ENCODE assay signal across 8 cellular contexts in genomic region chr6:151239603-151240035, GRCh38. TPM values are rescaled to one million over a fixed set of nuclear protein-coding genes. Genes with fewer than 3 reads are reported as not detected.
DNase-seq lines count a peak whose midpoint lies in the region; FAIRE-seq and TF ChIP-seq lines count a peak whose summit lies in the region.

Gene AKAP12 (plus strand): TSS chr6:151239967. CDS start chr6:151240563, 596 bp downstream.

- H3K79me2 ChIP-seq in H9 (ENCODE audit: insufficient read depth, low read length) (peaks cover 6% of the 10 kb centered on the region; the same call in 1 of the 2 replicates), osteoblast (ENCODE audit: insufficient read depth, low read length) (peaks cover 7% of the 10 kb centered on the region), OCI-LY7 (ENCODE audit: insufficient read depth, low read depth, low read length) (no peaks in the 10 kb centered on the region)

- H2AFZ ChIP-seq in H9 (ENCODE audit: low read length) (peak within 1 kb of the TSS; percentile 41), osteoblast (ENCODE audit: low read length) (peak within 1 kb of the TSS; percentile 85), OCI-LY7 (ENCODE audit: low read length) (no peak within 1 kb of the TSS)

- H3K9me3 ChIP-seq in H9 (ENCODE audit: control insufficient read depth, low read depth, low read length) (no peaks in the 10 kb centered on the region), osteoblast (ENCODE audit: low read depth, low read length) (no peaks in the 10 kb centered on the region), OCI-LY7 (ENCODE audit: low read length) (no peaks in the 10 kb centered on the region)

- H4K20me1 ChIP-seq in H9 (ENCODE audit: control insufficient read depth, insufficient read depth, insufficient read length) (no peaks in the 10 kb centered on the region), osteoblast (ENCODE audit: insufficient read depth, low read length) (no peaks in the 10 kb centered on the region), OCI-LY7 (ENCODE audit: insufficient read depth, low read length) (no peaks in the 10 kb centered on the region)

- FAIRE-seq in GM12892 (lab: Jason Lieb, UNC) = no peak

- peak within 1 kb of the TSS; percentile 94 for H2BK20ac ChIP-seq in H9 (ENCODE audit: low read depth, low read length, poor library complexity, severe bottlenecking)

- no peaks in the 10 kb centered on the region for H3K9me2 ChIP-seq in OCI-LY7 (ENCODE audit: insufficient read depth, low read length)

- no peaks in the 10 kb centered on the region for H3K36me3 ChIP-seq in osteoblast (ENCODE audit: insufficient read depth, low read length)
- H3K36me3 ChIP-seq in OCI-LY7 (ENCODE audit: insufficient read depth, low read length) = no peaks in the 10 kb centered on the region

- no TSS peak for BruUV-seq in OCI-LY7 (replicated peaks; lab: Mats Ljungman, UMichigan)

- H3K9ac ChIP-seq in H9 (ENCODE audit: extremely low read depth, insufficient read length, low read length) = peak within 1 kb of the TSS; percentile 83

- H3K14ac ChIP-seq in H9 (ENCODE audit: insufficient read depth, low read length) = peak within 1 kb of the TSS; percentile 97

- H2BK5ac ChIP-seq in H9 (ENCODE audit: insufficient read length, low read length) = no peak within 1 kb of the TSS

- no peak for TF ChIP-seq CTCF in H9 (conservative IDR thresholded peaks at IDR 0.05)
- no peak for TF ChIP-seq CTCF in osteoblast (IDR thresholded peaks at IDR 0.05; ENCODE audit: extremely low read depth, low read depth, low read length)
- TF ChIP-seq CTCF in OCI-LY7 (conservative IDR thresholded peaks at IDR 0.05; ENCODE audit: low read length) = no peak

- peak; percentile 74 for DNase-seq in H9
- DNase-seq in activated T-helper 1 cell treated with anti-CD3 and anti-CD28 coated beads, Interleukin-12 subunit alpha, Interleukin-12 subunit beta, Interleukin-2, Interleukin-4 antibody, amounts not matched to agents 30 ng/mL and 10 ng/mL and 1 ng/mL, durations not matched to agents 14 hours and 24 hours and 36 hours (ENCODE audit: low spot score) = no peak
- DNase-seq in head of caudate nucleus = peak; percentile 35 to 90 (median 69)
- no peak for DNase-seq in osteoblast (ENCODE audit: insufficient read length, low spot score, missing footprints)
- DNase-seq in GM12892 (ENCODE audit: insufficient read length) = no peak
- no peak for DNase-seq in NCI-H187 (lab: John Stamatoyannopoulos, UW)
- no peak for DNase-seq in OCI-LY7 (ENCODE audit: low spot score)
- no peak for DNase-seq in NCI-H510A (lab: John Stamatoyannopoulos, UW)

- H3K18ac ChIP-seq in H9 (ENCODE audit: insufficient read length, low read depth, low read length) = peak within 1 kb of the TSS; percentile 96

- no peak within 1 kb of the TSS for H4K8ac ChIP-seq in H9 (replicated peaks; ENCODE audit: insufficient read length, low read depth, low read length)

- H3K79me1 ChIP-seq in H9 (ENCODE audit: insufficient read depth, low read depth, low read length, poor library complexity, severe bottlenecking) = no peaks in the 10 kb centered on the region

- H3K27ac Mint-ChIP-seq in H9 = peak within 1 kb of the TSS; percentile 94 to 97 (median 95); a peak in 6 of 7 replicates
- no peak within 1 kb of the TSS for H3K27ac Mint-ChIP-seq in activated T-helper 1 cell treated with anti-CD3 and anti-CD28 coated beads, Interleukin-12 subunit alpha, Interleukin-12 subunit beta, Interleukin-2, Interleukin-4 antibody, amounts not matched to agents 30 ng/mL and 10 ng/mL and 1 ng/mL, durations not matched to agents 14 hours and 24 hours and 36 hours

- no peak within 1 kb of the TSS for H2AK5ac ChIP-seq in H9 (ENCODE audit: insufficient read length, low read length)

- no peak within 1 kb of the TSS for H3K56ac ChIP-seq in H9 (ENCODE audit: insufficient read length, low read depth, low read length)

- no peak within 1 kb of the TSS for H3T11ph ChIP-seq in H9 (ENCODE audit: low read length)

- peaks cover 28% of the 10 kb centered on the region for H3K27me3 Mint-ChIP-seq in H9 (ENCODE audit: low read depth)
- peaks cover 60% of the 10 kb centered on the region for H3K27me3 Mint-ChIP-seq in activated T-helper 1 cell treated with anti-CD3 and anti-CD28 coated beads, Interleukin-12 subunit alpha, Interleukin-12 subunit beta, Interleukin-2, Interleukin-4 antibody, amounts not matched to agents 30 ng/mL and 10 ng/mL and 1 ng/mL, durations not matched to agents 14 hours and 24 hours and 36 hours (ENCODE audit: insufficient read depth)

- H3K27ac ChIP-seq in H9 (ENCODE audit: insufficient read length, low read depth, low read length) = peak within 1 kb of the TSS; percentile 21
- H3K27ac ChIP-seq in osteoblast (ENCODE audit: low read depth, low read length) = peak within 1 kb of the TSS; percentile 1
- H3K27ac ChIP-seq in OCI-LY7 (ENCODE audit: low read depth, low read length, poor library complexity, severe bottlenecking) = no peak within 1 kb of the TSS

- H3K4me1 ChIP-seq in H9 (ENCODE audit: insufficient read depth, low read length) (no peaks in the 10 kb centered on the region; the same call in 1 of the 2 replicates), osteoblast (ENCODE audit: insufficient read depth, low read length) (no peaks in the 10 kb centered on the region), OCI-LY7 (ENCODE audit: insufficient read depth, low read length, poor library complexity, severe bottlenecking) (no peaks in the 10 kb centered on the region)

- H3K9me3 Mint-ChIP-seq in H9 = no peaks in the 10 kb centered on the region; a peak in 1 of 5 replicates
- H3K9me3 Mint-ChIP-seq in activated T-helper 1 cell treated with anti-CD3 and anti-CD28 coated beads, Interleukin-12 subunit alpha, Interleukin-12 subunit beta, Interleukin-2, Interleukin-4 antibody, amounts not matched to agents 30 ng/mL and 10 ng/mL and 1 ng/mL, durations not matched to agents 14 hours and 24 hours and 36 hours = no peaks in the 10 kb centered on the region

- peaks cover 26 to 28% of the 10 kb centered on the region in 2 experiments for H3K4me1 Mint-ChIP-seq in H9
- no peaks in the 10 kb centered on the region for H3K4me1 Mint-ChIP-seq in activated T-helper 1 cell treated with anti-CD3 and anti-CD28 coated beads, Interleukin-12 subunit alpha, Interleukin-12 subunit beta, Interleukin-2, Interleukin-4 antibody, amounts not matched to agents 30 ng/mL and 10 ng/mL and 1 ng/mL, durations not matched to agents 14 hours and 24 hours and 36 hours (ENCODE audit: low read depth)

- POLR2A ChIA-PET in OCI-LY7 (lab: Charles Lee) = interaction anchor here (0.8 kb wide), 1 partner anchor 11 kb away, joined by 3 read pairs; no protein-coding TSS in a partner anchor

- CTCF ChIA-PET in OCI-LY7 (lab: Charles Lee; ENCODE audit: unreplicated experiment) = no interaction called here

- H4K5ac ChIP-seq in H9 (ENCODE audit: insufficient read length, low read depth, low read length) = no peak within 1 kb of the TSS

- H3K4me3 Mint-ChIP-seq in H9 = peak within 1 kb of the TSS; percentile 85 to 95
- peak within 1 kb of the TSS; percentile 85 for H3K4me3 Mint-ChIP-seq in activated T-helper 1 cell treated with anti-CD3 and anti-CD28 coated beads, Interleukin-12 subunit alpha, Interleukin-12 subunit beta, Interleukin-2, Interleukin-4 antibody, amounts not matched to agents 30 ng/mL and 10 ng/mL and 1 ng/mL, durations not matched to agents 14 hours and 24 hours and 36 hours

- H3K23me2 ChIP-seq in H9 (ENCODE audit: insufficient read length, low read depth, low read length, poor library complexity, severe bottlenecking) = peaks cover 18% of the 10 kb centered on the region

- H2BK15ac ChIP-seq in H9 (ENCODE audit: low read depth, low read length) = no peak within 1 kb of the TSS; the same call in 1 of the 2 replicates

- no peak within 1 kb of the TSS for H3K23ac ChIP-seq in H9 (ENCODE audit: insufficient read length, low read depth, low read length)

- intact Hi-C loops in activated T-helper 1 cell treated with anti-CD3 and anti-CD28 coated beads, Interleukin-12 subunit alpha, Interleukin-12 subunit beta, Interleukin-2, Interleukin-4 antibody, amounts not matched to agents 30 ng/mL and 10 ng/mL and 1 ng/mL, durations not matched to agents 14 hours and 24 hours and 36 hours (cut with micrococcal nuclease) = loop anchor here (2.0 kb wide), 1 partner anchor 85 kb away; no protein-coding TSS in a partner anchor
- intact Hi-C loops in head of caudate nucleus (cut with DNase I) = no loop called here
- intact Hi-C loops in OCI-LY7 (cut with micrococcal nuclease; ENCODE audit: unreplicated experiment) = no loop called here

- peak within 1 kb of the TSS; percentile 76 for H3K4me2 ChIP-seq in H9 (ENCODE audit: insufficient read depth, insufficient read length, low read length)
- H3K4me2 ChIP-seq in osteoblast (ENCODE audit: insufficient read depth, low read length) = peak within 1 kb of the TSS; percentile 85
- no peak within 1 kb of the TSS for H3K4me2 ChIP-seq in OCI-LY7 (ENCODE audit: low read length)

- no peak within 1 kb of the TSS for H2BK120ac ChIP-seq in H9 (ENCODE audit: low read depth, low read length, poor library complexity, severe bottlenecking)

- peak within 1 kb of the TSS; percentile 77 for H3K4me3 ChIP-seq in osteoblast (ENCODE audit: insufficient read depth, low read length)
- no peak within 1 kb of the TSS for H3K4me3 ChIP-seq in OCI-LY7 (ENCODE audit: low read depth, low read length, poor library complexity, severe bottlenecking)

- no peak for TF ChIP-seq POLR2A in GM12892 (IDR thresholded peaks at IDR 0.05; ENCODE audit: low read depth, low read length)

- WGBS in H9 (ENCODE audit: extremely low coverage, insufficient read length, low lambda C conversion rate) = no CpG with 5 or more reads among the region's 23 CpGs

- H4K91ac ChIP-seq in H9 (ENCODE audit: insufficient read length, low read depth, low read length) = no peak within 1 kb of the TSS

- H3K4ac ChIP-seq in H9 (ENCODE audit: low read depth, low read length) = no peak within 1 kb of the TSS; the same call in 1 of the 2 replicates

- peaks cover 0 to under 1% (median 0%) of the 10 kb centered on the region in 3 experiments; a peak in 3 of 7 replicates for H3K36me3 Mint-ChIP-seq in H9 (ENCODE audit: insufficient read depth in 1 of 3, low read depth in 3 of 3)
- H3K36me3 Mint-ChIP-seq in activated T-helper 1 cell treated with anti-CD3 and anti-CD28 coated beads, Interleukin-12 subunit alpha, Interleukin-12 subunit beta, Interleukin-2, Interleukin-4 antibody, amounts not matched to agents 30 ng/mL and 10 ng/mL and 1 ng/mL, durations not matched to agents 14 hours and 24 hours and 36 hours (ENCODE audit: low read depth) = no peaks in the 10 kb centered on the region

- no peak within 1 kb of the TSS for H2BK12ac ChIP-seq in H9 (ENCODE audit: insufficient read length, low read depth, low read length)

- no peaks in the 10 kb centered on the region for H3K27me3 ChIP-seq in H9 (ENCODE audit: insufficient read depth, low read length)
- no peaks in the 10 kb centered on the region for H3K27me3 ChIP-seq in osteoblast (ENCODE audit: insufficient read depth, low read length)

RNA-seq across cellular contexts. Expression of gene AKAP12, which starts in this region (rescaled TPM):
- total RNA-seq in H9 (2021) (48.5 and 52.3 TPM in 2 replicates), osteoblast (67.3 and 70.1 TPM in 2 replicates), OCI-LY7 (2022) (0.07 and 0.23 TPM in 2 replicates)
- total RNA-seq in activated T-helper 1 cell treated with anti-CD3 and anti-CD28 coated beads, Interleukin-12 subunit alpha, Interleukin-12 subunit beta, Interleukin-2, Interleukin-4 antibody, amounts not matched to agents 30 ng/mL and 10 ng/mL and 1 ng/mL, durations not matched to agents 14 hours and 24 hours and 36 hours = 0.47 and 0.78 TPM in 2 replicates
- polyA plus RNA-seq in GM12892 (2012; ENCODE audit: missing spikeins) = 0.04 TPM
- total RNA-seq in OCI-LY7 (2014; rRNA removed; shearing (Covaris generic)) = not detected in 2 replicates

Comparison
In these comparisons a context has a peak if more than half of its experiments do, and no peak if none do; other contexts are left out.
1. RNA of gene AKAP12 (total RNA-seq): 67.3 to 70.1 TPM in osteoblast and 48.5 to 52.3 TPM in H9; 0.47 to 0.78 TPM in activated T-helper 1 cell treated with anti-CD3 and anti-CD28 coated beads, Interleukin-12 subunit alpha, Interleukin-12 subunit beta, Interleukin-2, Interleukin-4 antibody, amounts not matched to agents 30 ng/mL and 10 ng/mL and 1 ng/mL, durations not matched to agents 14 hours and 24 hours and 36 hours and 0.07 to 0.23 TPM in OCI-LY7; every median in the first group is over 10 times any median in the second.
2. DNase-seq: peak in H9 (single experiment) and head of caudate nucleus (42 of 42); none in activated T-helper 1 cell treated with anti-CD3 and anti-CD28 coated beads, Interleukin-12 subunit alpha, Interleukin-12 subunit beta, Interleukin-2, Interleukin-4 antibody, amounts not matched to agents 30 ng/mL and 10 ng/mL and 1 ng/mL, durations not matched to agents 14 hours and 24 hours and 36 hours (single experiment), osteoblast (single experiment), GM12892 (single experiment), NCI-H187 (0 of 2), OCI-LY7 (single experiment) and NCI-H510A (single experiment).